Comparison of ENCODE assay signal across 11 cellular contexts in genomic region chr5:119290607-119291006, GRCh38.
DNase-seq lines count a peak whose midpoint lies in the region; ATAC-seq and TF ChIP-seq lines count a peak whose summit lies in the region.
"Had no signal": no experiment of that assay in that cellular context is flagged by ENCODE, and none has a peak within 500 bp of the region (broad histone marks: within the 10 kb centered on the region; RNA-seq: fewer than 3 reads in every experiment).

No MANE protein-coding gene starts in this region.

- no peaks in the 10 kb centered on the region for H3K27me3 ChIP-seq in CD4-positive, alpha-beta memory T cell (ENCODE audit: insufficient read depth, low read length)
- no peaks in the 10 kb centered on the region for H3K27me3 ChIP-seq in SK-N-SH (ENCODE audit: insufficient read depth)
- H3K27me3 ChIP-seq: MG63 had no signal

- ATAC-seq in natural killer cell, result no peak
- no peak for ATAC-seq in HG03342 (IDR thresholded peaks at IDR 0.05; ENCODE audit: unreplicated experiment)

- peaks cover 55% of the 10 kb centered on the region for H3K79me2 ChIP-seq in SK-N-SH (ENCODE audit: insufficient read depth)

- TF ChIP-seq RAD21 in SK-N-SH (IDR thresholded peaks at IDR 0.05; ENCODE audit: low read length), result no peak

- peaks cover 77% of the 10 kb centered on the region for H3K4me1 ChIP-seq in CD4-positive, alpha-beta memory T cell (ENCODE audit: insufficient read depth, low read length)
- peaks cover 10 to 28% of the 10 kb centered on the region in 2 experiments; a peak in 3 of 4 replicates for H3K4me1 ChIP-seq in SK-N-SH (ENCODE audit: control insufficient read depth in 1 of 2, insufficient read depth in 2 of 2, low read depth in 1 of 2, low read length in 1 of 2)

- peak overlapping the region; percentile 88 for H3K27ac ChIP-seq in CD4-positive, alpha-beta memory T cell (ENCODE audit: low read depth, low read length)
- H3K27ac ChIP-seq in SK-N-SH (ENCODE audit: low read depth in 2 of 2, low read length in 1 of 2), result no peak overlapping the region
- H3K27ac ChIP-seq: PC-9 had no signal

- peak overlapping the region in 1 of 2 donors; percentile 38 for H3K4me3 ChIP-seq in CD4-positive, alpha-beta memory T cell (ENCODE audit: low read length in 2 of 2)
- no peak overlapping the region for H3K4me3 ChIP-seq in SK-N-SH (ENCODE audit: low read depth in 2 of 2, low read length in 1 of 2)
- H3K4me3 ChIP-seq: MG63, PC-9 had no signal

- H3K9me2 ChIP-seq in SK-N-SH, result no peaks in the 10 kb centered on the region

- no peak for TF ChIP-seq EP300 in SK-N-SH (IDR thresholded peaks at IDR 0.05; ENCODE audit: borderline replicate concordance in 1 of 2, low read depth in 1 of 2, low read length in 1 of 2)

- WGBS in SK-N-SH (ENCODE audit: low lambda C conversion rate), result 97% methylated on average over 2 of the region's 2 CpGs

- no peak for DNase-seq in CD4-positive, alpha-beta memory T cell
- DNase-seq in HFFc6 (no peak), natural killer cell (no peak), progenitor cell of endocrine pancreas (ENCODE audit: low spot score, unreplicated experiment) (no peak), SK-N-SH (no peak)
- no peak for DNase-seq in activated naive CD8-positive, alpha-beta T cell treated with anti-CD3 and anti-CD28 coated beads for 36 hours
- DNase-seq: MG63; NCI-H2171; PC-9; stimulated activated naive CD4-positive, alpha-beta T cell treated with Interleukin-2 at 50 U/mL for 16 hours had no signal

- H3K36me3 ChIP-seq in CD4-positive, alpha-beta memory T cell (ENCODE audit: insufficient read depth, low read length), result peaks cover 4% of the 10 kb centered on the region
- no peaks in the 10 kb centered on the region for H3K36me3 ChIP-seq in SK-N-SH (replicated peaks in 1 of 2; ENCODE audit: control insufficient read depth in 1 of 2, insufficient read depth in 2 of 2, low read length in 1 of 2)
- H3K36me3 ChIP-seq: MG63 had no signal

- TF ChIP-seq CTCF in HFFc6 (IDR thresholded peaks at IDR 0.05), result no peak
- TF ChIP-seq CTCF in natural killer cell (IDR thresholded peaks at IDR 0.05), result no peak
- TF ChIP-seq CTCF in progenitor cell of endocrine pancreas (IDR thresholded peaks at IDR 0.05; ENCODE audit: unreplicated experiment), result no peak
- no peak for TF ChIP-seq CTCF in SK-N-SH (IDR thresholded peaks at IDR 0.05)

- no peak overlapping the region for H3K4me2 ChIP-seq in SK-N-SH
- H3K4me2 ChIP-seq: PC-9 had no signal

- H4K20me1 ChIP-seq in SK-N-SH (ENCODE audit: insufficient read depth), result no peaks in the 10 kb centered on the region

- no peaks in the 10 kb centered on the region for H3K9me3 ChIP-seq in CD4-positive, alpha-beta memory T cell (ENCODE audit: control insufficient read depth in 1 of 2, low read length in 2 of 2)
- H3K9me3 ChIP-seq in SK-N-SH, result no peaks in the 10 kb centered on the region

- no peak overlapping the region for H2AFZ ChIP-seq in SK-N-SH (ENCODE audit: low read depth)
- H2AFZ ChIP-seq: PC-9 had no signal

- H3K9me3 Mint-ChIP-seq in CD4-positive, alpha-beta memory T cell, result peaks cover 0 to 10% (median 5%) of the 10 kb centered on the region in 8 donors
- H3K9me3 Mint-ChIP-seq in HFFc6 (no peaks in the 10 kb centered on the region), natural killer cell (peaks cover 2% of the 10 kb centered on the region in 2 donors), progenitor cell of endocrine pancreas (ENCODE audit: low read depth) (no peaks in the 10 kb centered on the region)
- H3K9me3 Mint-ChIP-seq in activated naive CD8-positive, alpha-beta T cell treated with anti-CD3 and anti-CD28 coated beads for 36 hours, result peaks cover 10% of the 10 kb centered on the region

- H3K4me3 Mint-ChIP-seq in CD4-positive, alpha-beta memory T cell, result peak overlapping the region; percentile 71 to 92 (median 84)
- H3K4me3 Mint-ChIP-seq in HFFc6 (0 out of 2 replicates have a peak overlapping the region, but pooled peaks have one; percentile 0), natural killer cell (peak overlapping the region; percentile 78), progenitor cell of endocrine pancreas (ENCODE audit: low read depth) (no peak overlapping the region)
- peak overlapping the region; percentile 45 for H3K4me3 Mint-ChIP-seq in activated naive CD8-positive, alpha-beta T cell treated with anti-CD3 and anti-CD28 coated beads for 36 hours

- CTCF ChIA-PET in CD4-positive, alpha-beta memory T cell (lab: Charles Lee; ENCODE audit: partially characterized antibody), result interaction anchor here (0.9 to 4.8 kb wide), 13 partner anchors 9 to 121 kb away, joined by 3 to 34 read pairs (median 6); no protein-coding TSS in a partner anchor
- CTCF ChIA-PET in SK-N-SH (lab: Yijun Ruan, JAX), result interaction anchor here (0.9 to 1.6 kb wide), 4 partner anchors 10 to 303 kb away, joined by 3 to 4 read pairs (median 4); no protein-coding TSS in a partner anchor

- POLR2A ChIA-PET in CD4-positive, alpha-beta memory T cell (lab: Charles Lee; ENCODE audit: partially characterized antibody), result interaction anchor here (0.5 to 5.6 kb wide), 15 partner anchors 9 to 220 kb away, joined by 3 to 79 read pairs (median 7); partner anchors contain the start of gene DMXL1
- POLR2A ChIA-PET in SK-N-SH (lab: Yijun Ruan, JAX), result no interaction called here

- H3K9ac ChIP-seq in SK-N-SH, result no peak overlapping the region

- peak overlapping the region; percentile 91 to 99 (median 97) for H3K27ac Mint-ChIP-seq in CD4-positive, alpha-beta memory T cell
- H3K27ac Mint-ChIP-seq in HFFc6 (peak overlapping the region; percentile 50; the same call in 1 of the 2 replicates), natural killer cell (peak overlapping the region; percentile 89), progenitor cell of endocrine pancreas (no peak overlapping the region)
- H3K27ac Mint-ChIP-seq in activated naive CD8-positive, alpha-beta T cell treated with anti-CD3 and anti-CD28 coated beads for 36 hours, result peak overlapping the region; percentile 96

- peaks cover 9% of the 10 kb centered on the region for H3F3A ChIP-seq in SK-N-SH (replicated peaks; ENCODE audit: insufficient read depth)

- H3K27me3 Mint-ChIP-seq in CD4-positive, alpha-beta memory T cell, result no peaks in the 10 kb centered on the region
- H3K27me3 Mint-ChIP-seq in HFFc6 (ENCODE audit: insufficient read depth) (no peaks in the 10 kb centered on the region), natural killer cell (ENCODE audit: low read depth in 2 of 2) (no peaks in the 10 kb centered on the region), progenitor cell of endocrine pancreas (no peaks in the 10 kb centered on the region)
- no peaks in the 10 kb centered on the region for H3K27me3 Mint-ChIP-seq in activated naive CD8-positive, alpha-beta T cell treated with anti-CD3 and anti-CD28 coated beads for 36 hours

- intact Hi-C loops in CD4-positive, alpha-beta memory T cell (cut with micrococcal nuclease), result loop anchor here (1.0 kb wide), 1 partner anchor 9 kb away; no protein-coding TSS in a partner anchor
- intact Hi-C loops in natural killer cell (cut with micrococcal nuclease), result no loop called here

- H3K4me1 Mint-ChIP-seq in CD4-positive, alpha-beta memory T cell, result peaks cover 63 to 89% (median 79%) of the 10 kb centered on the region in 4 donors
- H3K4me1 Mint-ChIP-seq in HFFc6 (ENCODE audit: low read depth) (peaks cover 64% of the 10 kb centered on the region), natural killer cell (peaks cover 81 to 82% of the 10 kb centered on the region in 2 donors), progenitor cell of endocrine pancreas (ENCODE audit: low read depth) (peaks cover 48% of the 10 kb centered on the region)
- H3K4me1 Mint-ChIP-seq in activated naive CD8-positive, alpha-beta T cell treated with anti-CD3 and anti-CD28 coated beads for 36 hours, result peaks cover 73% of the 10 kb centered on the region

- H3K36me3 Mint-ChIP-seq in CD4-positive, alpha-beta memory T cell, result peaks cover 28 to 29% of the 10 kb centered on the region in 2 donors
- peaks cover 5% of the 10 kb centered on the region; the same call in 1 of the 2 replicates for H3K36me3 Mint-ChIP-seq in HFFc6 (ENCODE audit: low read depth)
- peaks cover 34% of the 10 kb centered on the region for H3K36me3 Mint-ChIP-seq in activated naive CD8-positive, alpha-beta T cell treated with anti-CD3 and anti-CD28 coated beads for 36 hours
- no peaks in the 10 kb centered on the region for H3K36me3 Mint-ChIP-seq in natural killer cell
- H3K36me3 Mint-ChIP-seq in progenitor cell of endocrine pancreas (ENCODE audit: insufficient read depth), result peaks cover 4% of the 10 kb centered on the region

TF ChIP-seq in SK-N-SH, 30 proteins besides CTCF, POLR2A, EP300 and RAD21 (continues in another document):
- no peak for TF ChIP-seq SMC3 (IDR thresholded peaks at IDR 0.05; ENCODE audit: low read depth, low read length)
- no peak for TF ChIP-seq ELF1 (IDR thresholded peaks at IDR 0.05)
- TF ChIP-seq PBX3 (IDR thresholded peaks at IDR 0.05), result no peak
- no peak for TF ChIP-seq EZH2phosphoT487 (IDR thresholded peaks at IDR 0.05; ENCODE audit: borderline replicate concordance, low read depth)
- no peak for TF ChIP-seq TAF1 (IDR thresholded peaks at IDR 0.05; ENCODE audit: borderline replicate concordance, low read depth, low read length)
- TF ChIP-seq MXI1 (IDR thresholded peaks at IDR 0.05; ENCODE audit: low read depth, low read length), result no peak
- TF ChIP-seq NRF1 (IDR thresholded peaks at IDR 0.05; ENCODE audit: low read depth, low read length), result no peak
- TF ChIP-seq NFIC (IDR thresholded peaks at IDR 0.05; ENCODE audit: borderline replicate concordance), result no peak
- no peak for TF ChIP-seq MEF2A (IDR thresholded peaks at IDR 0.05; ENCODE audit: borderline replicate concordance, low read depth)
- no peak for TF ChIP-seq RXRA (IDR thresholded peaks at IDR 0.05; ENCODE audit: borderline replicate concordance, low read depth)
